In genomic region chr6:3746696-3747095, GRCh38 we compare ENCODE assay signal across 18 cellular contexts. TPM values are rescaled to one million over a fixed set of nuclear protein-coding genes. Genes with fewer than 3 reads are reported as not detected.
DNase-seq lines count a peak whose midpoint lies in the region; ATAC-seq and TF ChIP-seq lines count a peak whose summit lies in the region.
"Had no signal": no experiment of that assay in that cellular context is flagged by ENCODE, and none has a peak within 500 bp of the region (broad histone marks: within the 10 kb centered on the region; RNA-seq: fewer than 3 reads in every experiment).

No MANE protein-coding gene starts in this region.

- ATAC-seq in RWPE2 (ENCODE audit: low read depth), result no peak

- H4K20me1 ChIP-seq in BLaER1 treated with 17β-estradiol and CSF1 and Interleukin-3, amounts not matched to agents 10 nM and 100 nM, result peaks cover 27 to 88% (median 52%) of the 10 kb centered on the region in 11 experiments; a peak in 21 of 22 replicates

- H2BK12ac ChIP-seq in mesenchymal stem cell (ENCODE audit: low read length in 2 of 2), result no peak overlapping the region

- H3K9ac ChIP-seq in BLaER1 treated with 17β-estradiol and CSF1 and Interleukin-3, amounts not matched to agents 10 nM and 100 nM, result peak overlapping the region in 2 of 11 experiments; percentile 17 to 37; a peak in 2 of 22 replicates
- H3K9ac ChIP-seq in mesenchymal stem cell (ENCODE audit: low read length) (peak overlapping the region; percentile 97), stomach smooth muscle (ENCODE audit: low read length in 2 of 2) (no peak overlapping the region)

- no peak overlapping the region for H3K18ac ChIP-seq in mesenchymal stem cell (ENCODE audit: low read depth in 1 of 2, low read length in 2 of 2)

- no peaks in the 10 kb centered on the region for H3K9me3 ChIP-seq in BLaER1 treated with 17β-estradiol and CSF1 and Interleukin-3, amounts not matched to agents 10 nM and 100 nM (replicated peaks in 1 of 11)
- no peaks in the 10 kb centered on the region for H3K9me3 ChIP-seq in RWPE2 (ENCODE audit: severe bottlenecking)
- no peaks in the 10 kb centered on the region for H3K9me3 ChIP-seq in mesenchymal stem cell (ENCODE audit: control insufficient read depth, low read length)
- no peaks in the 10 kb centered on the region for H3K9me3 ChIP-seq in stomach smooth muscle (ENCODE audit: control insufficient read depth in 2 of 2, low read length in 2 of 2)
- H3K9me3 ChIP-seq: adrenal gland, ovary had no signal

- DNase-seq in RWPE2 (ENCODE audit: low spot score), result no peak
- DNase-seq in mesenchymal stem cell, result no peak
- DNase-seq in LoVo (ENCODE audit: low spot score), result no peak
- no peak for DNase-seq in GM13977 (ENCODE audit: low spot score)
- DNase-seq in glomerular visceral epithelial cell (ENCODE audit: extremely low spot score), result no peak
- DNase-seq in 8988T, result no peak
- DNase-seq: activated gamma-delta T cell; central memory CD4-positive, alpha-beta T cell; COR-L47; effector CD8-positive, alpha-beta T cell; NCI-H1417; NCI-H524; stimulated activated CD4-positive, alpha-beta T cell treated with anti-CD3 and anti-CD28 coated beads, Interleukin-4, amount 100 ng/mL, for 1 hour had no signal

- peaks cover 42 to 80% (median 59%) of the 10 kb centered on the region in 10 experiments for H3K4me1 ChIP-seq in BLaER1 treated with 17β-estradiol and CSF1 and Interleukin-3, amounts not matched to agents 10 nM and 100 nM
- H3K4me1 ChIP-seq in RWPE2 (ENCODE audit: insufficient read depth, poor library complexity, severe bottlenecking) (peaks cover 25% of the 10 kb centered on the region), mesenchymal stem cell (ENCODE audit: control insufficient read depth, insufficient read depth, low read depth, low read length) (peaks cover 52% of the 10 kb centered on the region), stomach smooth muscle (ENCODE audit: control insufficient read depth, insufficient read depth, low read length) (peaks cover 72% of the 10 kb centered on the region)

- peak overlapping the region; percentile 52 to 96 (median 68) for H3K4me2 ChIP-seq in BLaER1 treated with 17β-estradiol and CSF1 and Interleukin-3, amounts not matched to agents 10 nM and 100 nM
- no peak overlapping the region for H3K4me2 ChIP-seq in mesenchymal stem cell (ENCODE audit: low read length, poor library complexity, severe bottlenecking)

- no peak overlapping the region for H4K8ac ChIP-seq in mesenchymal stem cell (ENCODE audit: low read length)

- H3K14ac ChIP-seq in mesenchymal stem cell (ENCODE audit: low read length in 2 of 2), result peak overlapping the region in 1 of 2 experiments; percentile 46

- H3K27ac ChIP-seq in BLaER1 treated with 17β-estradiol and CSF1 and Interleukin-3, amounts not matched to agents 10 nM and 100 nM, result no peak overlapping the region
- H3K27ac ChIP-seq in RWPE2 (ENCODE audit: poor library complexity, severe bottlenecking), result peak overlapping the region; percentile 65
- no peak overlapping the region for H3K27ac ChIP-seq in mesenchymal stem cell (ENCODE audit: low read length, poor library complexity, severe bottlenecking)
- H3K27ac ChIP-seq in stomach smooth muscle (ENCODE audit: low read length), result peak overlapping the region; percentile 41
- H3K27ac ChIP-seq: ovary had no signal

- H3K23ac ChIP-seq in mesenchymal stem cell (ENCODE audit: low read length in 2 of 2), result peak overlapping the region in 1 of 2 experiments; percentile 14

- TF ChIP-seq CTCF in RWPE2 (IDR thresholded peaks at IDR 0.05; ENCODE audit: poor library complexity, severe bottlenecking) (no peak), GM13977 (IDR thresholded peaks at IDR 0.05; ENCODE audit: extremely low read depth, insufficient read depth, missing control alignments) (no peak)

- peaks cover 0 to 36% (median 0%) of the 10 kb centered on the region in 11 experiments; a peak in 4 of 22 replicates for H3K36me3 ChIP-seq in BLaER1 treated with 17β-estradiol and CSF1 and Interleukin-3, amounts not matched to agents 10 nM and 100 nM
- H3K36me3 ChIP-seq in RWPE2 (ENCODE audit: low read depth) (peaks cover 21% of the 10 kb centered on the region), mesenchymal stem cell (ENCODE audit: control insufficient read depth in 1 of 2, insufficient read depth in 2 of 2, low read depth in 1 of 2, low read length in 2 of 2) (peaks cover 10 to 34% of the 10 kb centered on the region in 2 experiments), stomach smooth muscle (ENCODE audit: control insufficient read depth in 2 of 2, insufficient read depth in 2 of 2, low read length in 2 of 2) (peaks cover 0 to 3% of the 10 kb centered on the region in 2 donors)
- H3K36me3 ChIP-seq: adrenal gland, ovary had no signal

- H3K4ac ChIP-seq in mesenchymal stem cell (ENCODE audit: low read depth in 1 of 2, low read length in 2 of 2), result no peak overlapping the region

- H2BK120ac ChIP-seq in mesenchymal stem cell (ENCODE audit: low read depth, low read length), result no peak overlapping the region

- H3K79me1 ChIP-seq in mesenchymal stem cell (replicated peaks; ENCODE audit: low read length, poor library complexity, severe bottlenecking), result no peaks in the 10 kb centered on the region

- WGBS in mesenchymal stem cell, result 97% methylated on average over 7 of the region's 8 CpGs

- H3K27me3 ChIP-seq in BLaER1 treated with 17β-estradiol and CSF1 and Interleukin-3, amounts not matched to agents 10 nM and 100 nM, result peaks cover 0 to 37% (median 34%) of the 10 kb centered on the region in 11 experiments; a peak in 18 of 22 replicates
- H3K27me3 ChIP-seq in RWPE2 (ENCODE audit: insufficient read depth, poor library complexity, severe bottlenecking), result no peaks in the 10 kb centered on the region
- H3K27me3 ChIP-seq in mesenchymal stem cell (ENCODE audit: control insufficient read depth in 1 of 2, insufficient read depth in 1 of 2, low read length in 2 of 2), result no peaks in the 10 kb centered on the region
- no peaks in the 10 kb centered on the region for H3K27me3 ChIP-seq in stomach smooth muscle (ENCODE audit: control insufficient read depth in 1 of 2, insufficient read depth in 2 of 2, low read length in 2 of 2)
- H3K27me3 ChIP-seq: adrenal gland, ovary had no signal

- H3K4me3 ChIP-seq in BLaER1 treated with 17β-estradiol and CSF1 and Interleukin-3, amounts not matched to agents 10 nM and 100 nM, result no peak overlapping the region
- H3K4me3 ChIP-seq in RWPE2 (ENCODE audit: severe bottlenecking) (no peak overlapping the region), mesenchymal stem cell (ENCODE audit: insufficient read depth in 1 of 2, low read depth in 1 of 2, low read length in 2 of 2) (no peak overlapping the region), stomach smooth muscle (ENCODE audit: low read length in 2 of 2) (no peak overlapping the region)
- H3K4me3 ChIP-seq: adrenal gland, ovary, skin epidermis had no signal

- no peak overlapping the region for H4K91ac ChIP-seq in mesenchymal stem cell (ENCODE audit: low read length)

- H2AK5ac ChIP-seq in mesenchymal stem cell (ENCODE audit: low read length, severe bottlenecking), result no peak overlapping the region

- in situ Hi-C loops in GM13977 (cut with MboI; ENCODE audit: low pct_unique_long_range_greater_than_20kb, low sequenced_read_pairs, unreplicated experiment), result loop anchor here (10.0 to 25.0 kb wide), 3 partner anchors 238 to 634 kb away; partner anchors contain the start of gene BPHL

- H2BK5ac ChIP-seq in mesenchymal stem cell (ENCODE audit: low read depth, low read length, poor library complexity, severe bottlenecking), result no peak overlapping the region

- no peak overlapping the region for H2AFZ ChIP-seq in mesenchymal stem cell (ENCODE audit: low read depth, low read length)

- H2BK15ac ChIP-seq in mesenchymal stem cell (ENCODE audit: low read depth, poor library complexity, severe bottlenecking), result no peak overlapping the region

RNA-seq across cellular contexts. Expression of gene PXDC1, which starts 4.8 kb away (rescaled TPM):
- 40.5 TPM for polyA plus RNA-seq in mesenchymal stem cell (2013, experiment 1 of 2)
- 41.6 TPM for polyA plus RNA-seq in mesenchymal stem cell (2013, experiment 2 of 2)

Comparison
In these comparisons a context has a peak if more than half of its experiments do, and no peak if none do; other contexts are left out.
1. H3K27ac ChIP-seq: peak in RWPE2 (single experiment) and stomach smooth muscle (single experiment); none in BLaER1 treated with 17β-estradiol and CSF1 and Interleukin-3, amounts not matched to agents 10 nM and 100 nM (0 of 11) and mesenchymal stem cell (single experiment).